ENCODE assay signal across 1 cellular context in genomic region chr2:152176113-152176714, GRCh38.
TF ChIP-seq lines count a peak whose summit lies in the region.

No MANE protein-coding gene starts in this region.

TF ChIP-seq in HepG2, 621 proteins besides CTCF, POLR2A, EP300 and RAD21 (continued from another document and continues in another):
- TF ChIP-seq FOXP4 (CRISPR knock-in tag; IDR thresholded peaks at IDR 0.05) = no peak
- no peak for TF ChIP-seq ZSCAN5A (CRISPR knock-in tag; IDR thresholded peaks at IDR 0.05; ENCODE audit: borderline replicate concordance)
- TF ChIP-seq ZNF276 (CRISPR knock-in tag; IDR thresholded peaks at IDR 0.05; ENCODE audit: low read depth) = 0 out of 2 replicates have a peak, but pooled peaks have one; percentile 7
- TF ChIP-seq AHDC1 (CRISPR knock-in tag; IDR thresholded peaks at IDR 0.05; ENCODE audit: borderline replicate concordance) = peak; percentile 32; the same call in 1 of the 2 replicates
- no peak for TF ChIP-seq ZNF550 (CRISPR knock-in tag; IDR thresholded peaks at IDR 0.05; ENCODE audit: borderline replicate concordance)
- TF ChIP-seq HOXA7 (CRISPR knock-in tag; IDR thresholded peaks at IDR 0.05) = no peak
- TF ChIP-seq FOXK2 (IDR thresholded peaks at IDR 0.05) = no peak
- no peak for TF ChIP-seq ZNF720 (CRISPR knock-in tag; IDR thresholded peaks at IDR 0.05)
- no peak for TF ChIP-seq ZFP1 (CRISPR knock-in tag; IDR thresholded peaks at IDR 0.05)
- TF ChIP-seq FIP1L1 (IDR thresholded peaks at IDR 0.05; ENCODE audit: borderline replicate concordance, insufficient read depth, low read depth, low read length) = no peak
- no peak for TF ChIP-seq MIER2 (CRISPR knock-in tag; IDR thresholded peaks at IDR 0.05)
- TF ChIP-seq ZNF577 (CRISPR knock-in tag; IDR thresholded peaks at IDR 0.05; ENCODE audit: borderline replicate concordance, low read depth) = 0 out of 2 replicates have a peak, but pooled peaks have one; percentile 60
- TF ChIP-seq CSRNP2 (CRISPR knock-in tag; conservative IDR thresholded peaks at IDR 0.05; ENCODE audit: low read depth) = no peak
- TF ChIP-seq CBX2 (IDR thresholded peaks at IDR 0.05; ENCODE audit: low read depth, low read length) = no peak
- peak; percentile 87; the same call in 1 of the 2 replicates for TF ChIP-seq CBX2 (CRISPR knock-in tag; IDR thresholded peaks at IDR 0.05; ENCODE audit: low read depth)
- peak; percentile 2; the same call in 1 of the 2 replicates for TF ChIP-seq ZNF619 (CRISPR knock-in tag; IDR thresholded peaks at IDR 0.05)
- TF ChIP-seq ARID2 (CRISPR knock-in tag; IDR thresholded peaks at IDR 0.05; ENCODE audit: borderline replicate concordance) = no peak
- TF ChIP-seq NCOA1 (CRISPR knock-in tag; IDR thresholded peaks at IDR 0.05) = peak; percentile 59; the same call in 1 of the 2 replicates
- no peak for TF ChIP-seq ZNF678 (CRISPR knock-in tag; IDR thresholded peaks at IDR 0.05)
- TF ChIP-seq JUNB (CRISPR knock-in tag; IDR thresholded peaks at IDR 0.05; ENCODE audit: borderline replicate concordance) = no peak
- TF ChIP-seq EHMT2 (IDR thresholded peaks at IDR 0.05; ENCODE audit: borderline replicate concordance, low read depth, low read length) = no peak
- TF ChIP-seq ZNF607 (CRISPR knock-in tag; IDR thresholded peaks at IDR 0.05; ENCODE audit: borderline replicate concordance) = no peak
- TF ChIP-seq PLRG1 (conservative IDR thresholded peaks at IDR 0.05) = no peak
- no peak for TF ChIP-seq NONO (IDR thresholded peaks at IDR 0.05)
- TF ChIP-seq NONO (CRISPR knock-in tag; conservative IDR thresholded peaks at IDR 0.05) = no peak
- no peak for TF ChIP-seq ZFP36L1 (CRISPR knock-in tag; IDR thresholded peaks at IDR 0.05)
- peak; percentile 81; the same call in 1 of the 2 replicates for TF ChIP-seq GFI1 (CRISPR knock-in tag; IDR thresholded peaks at IDR 0.05; ENCODE audit: borderline replicate concordance)
- TF ChIP-seq MTF2 (CRISPR knock-in tag; IDR thresholded peaks at IDR 0.05; ENCODE audit: borderline replicate concordance) = no peak
- TF ChIP-seq ZNF747 (CRISPR knock-in tag; IDR thresholded peaks at IDR 0.05; ENCODE audit: borderline replicate concordance) = 0 out of 2 replicates have a peak, but pooled peaks have one; percentile 11
- no peak for TF ChIP-seq FOXJ3 (CRISPR knock-in tag; IDR thresholded peaks at IDR 0.05; ENCODE audit: borderline replicate concordance)
- TF ChIP-seq HOXA5 (CRISPR knock-in tag; IDR thresholded peaks at IDR 0.05) = no peak
- no peak for TF ChIP-seq ZFX (CRISPR knock-in tag; IDR thresholded peaks at IDR 0.05; ENCODE audit: low read depth)
- peak; percentile 74; the same call in 1 of the 2 replicates for TF ChIP-seq ZNF615 (CRISPR knock-in tag; IDR thresholded peaks at IDR 0.05; ENCODE audit: borderline replicate concordance)
- no peak for TF ChIP-seq ZNF564 (CRISPR knock-in tag; IDR thresholded peaks at IDR 0.05)
- TF ChIP-seq HNF4A (CRISPR knock-in tag; IDR thresholded peaks at IDR 0.05) = no peak
- TF ChIP-seq ZNF737 (CRISPR knock-in tag; IDR thresholded peaks at IDR 0.05; ENCODE audit: borderline replicate concordance) = no peak
- TF ChIP-seq RFXAP (CRISPR knock-in tag; IDR thresholded peaks at IDR 0.05; ENCODE audit: borderline replicate concordance) = no peak
- TF ChIP-seq ZNF878 (CRISPR knock-in tag; IDR thresholded peaks at IDR 0.05) = no peak
- TF ChIP-seq U2AF2 (IDR thresholded peaks at IDR 0.05; ENCODE audit: low read depth, low read length) = no peak
- no peak for TF ChIP-seq ZNF746 (CRISPR knock-in tag; IDR thresholded peaks at IDR 0.05)
- TF ChIP-seq ZNF317 (CRISPR knock-in tag; IDR thresholded peaks at IDR 0.05) = no peak
- TF ChIP-seq HIVEP1 (CRISPR knock-in tag; IDR thresholded peaks at IDR 0.05) = peak; percentile 5; the same call in 1 of the 2 replicates
- no peak for TF ChIP-seq AKNA (CRISPR knock-in tag; IDR thresholded peaks at IDR 0.05; ENCODE audit: borderline replicate concordance)
- no peak for TF ChIP-seq SNAPC5 (CRISPR knock-in tag; IDR thresholded peaks at IDR 0.05; ENCODE audit: borderline replicate concordance)
- no peak for TF ChIP-seq UBTF (CRISPR knock-in tag; IDR thresholded peaks at IDR 0.05)
